20 cellular contexts compared by ENCODE assay signal in genomic region chrX:88378406-88378805, GRCh38.
DNase-seq lines count a peak whose midpoint lies in the region; ATAC-seq, FAIRE-seq and TF ChIP-seq lines count a peak whose summit lies in the region.
"Had no signal": no experiment of that assay in that cellular context is flagged by ENCODE, and none has a peak within 500 bp of the region (broad histone marks: within the 10 kb centered on the region; RNA-seq: fewer than 3 reads in every experiment).

No MANE protein-coding gene starts in this region.

- no peak overlapping the region for H2BK15ac ChIP-seq in IMR-90 (ENCODE audit: low read depth, low read length)

- no peak overlapping the region for H2AFZ ChIP-seq in IMR-90 (replicated peaks; ENCODE audit: low read length, poor library complexity)
- H2AFZ ChIP-seq in endothelial cell of umbilical vein (ENCODE audit: low read depth, low read length): no peak overlapping the region

- no peak overlapping the region for H4K5ac ChIP-seq in IMR-90 (ENCODE audit: low read depth, low read length)

- no peak overlapping the region for H3K4ac ChIP-seq in IMR-90 (ENCODE audit: low read depth, low read length)

- H3K79me1 ChIP-seq in IMR-90 (ENCODE audit: low read depth in 1 of 2, low read length in 2 of 2): no peaks in the 10 kb centered on the region

- TF ChIP-seq EP300 in A549 (IDR thresholded peaks at IDR 0.05): no peak

- H2AK5ac ChIP-seq in IMR-90 (ENCODE audit: low read depth, low read length): no peak overlapping the region

- H3K4me3 ChIP-seq in A549 (no peak overlapping the region), IMR-90 (ENCODE audit: insufficient read depth, low read depth, low read length) (no peak overlapping the region), endothelial cell of umbilical vein (replicated peaks in 1 of 3; ENCODE audit: insufficient read depth in 1 of 3, low read depth in 1 of 3, low read length in 3 of 3) (no peak overlapping the region), pancreas (no peak overlapping the region), psoas muscle (no peak overlapping the region)
- H3K4me3 ChIP-seq: HAP-1 had no signal

- no peak for FAIRE-seq in A549 (lab: Jason Lieb, UNC)
- FAIRE-seq in endothelial cell of umbilical vein (lab: Jason Lieb, UNC): peak; percentile 35
- FAIRE-seq in pancreas (lab: Jason Lieb, UNC): peak; percentile 51
- FAIRE-seq: G401.6, GM12892, H54 had no signal

- H3K4me2 ChIP-seq in A549 (no peak overlapping the region), IMR-90 (ENCODE audit: low read depth, low read length) (no peak overlapping the region), endothelial cell of umbilical vein (ENCODE audit: insufficient read depth, low read length) (no peak overlapping the region)

- TF ChIP-seq POLR2A in A549 (IDR thresholded peaks at IDR 0.05; ENCODE audit: low read length): no peak
- TF ChIP-seq POLR2A in IMR-90 (IDR thresholded peaks at IDR 0.05; ENCODE audit: low read depth, low read length): no peak
- TF ChIP-seq POLR2A in endothelial cell of umbilical vein (IDR thresholded peaks at IDR 0.05; ENCODE audit: low read depth, low read length): no peak

- BruUV-seq in IMR-90 (replicated peaks; lab: Mats Ljungman, UMichigan): no TSS peak
- BruUV-seq in endothelial cell of umbilical vein (replicated peaks; lab: Mats Ljungman, UMichigan): no TSS peak

- POLR2A ChIA-PET in A549 (lab: Yijun Ruan, JAX) (no interaction called here), IMR-90 (lab: Charles Lee; ENCODE audit: unreplicated experiment) (no interaction called here), endothelial cell of umbilical vein (lab: Charles Lee) (no interaction called here)

- H4K20me1 ChIP-seq in IMR-90 (ENCODE audit: insufficient read depth, low read length): no peaks in the 10 kb centered on the region
- H4K20me1 ChIP-seq in endothelial cell of umbilical vein (replicated peaks; ENCODE audit: control insufficient read depth, extremely low read depth, insufficient read depth, low read length): no peaks in the 10 kb centered on the region

- H3K4me1 ChIP-seq in A549 (no peaks in the 10 kb centered on the region), IMR-90 (ENCODE audit: control insufficient read depth, insufficient read depth, low read length) (no peaks in the 10 kb centered on the region), endothelial cell of umbilical vein (ENCODE audit: control insufficient read depth, extremely low read depth, insufficient read depth, low read length) (no peaks in the 10 kb centered on the region), pancreas (no peaks in the 10 kb centered on the region), psoas muscle (no peaks in the 10 kb centered on the region)
- H3K4me1 ChIP-seq: HAP-1 had no signal

- no peak overlapping the region for H3K27ac ChIP-seq in A549
- H3K27ac ChIP-seq in IMR-90 (ENCODE audit: insufficient read depth, low read length): no peak overlapping the region
- H3K27ac ChIP-seq in endothelial cell of umbilical vein (ENCODE audit: insufficient read depth, low read depth, low read length): no peak overlapping the region
- no peak overlapping the region for H3K27ac ChIP-seq in pancreas
- no peak overlapping the region for H3K27ac ChIP-seq in psoas muscle

- no peak overlapping the region for H2AK9ac ChIP-seq in IMR-90 (replicated peaks; ENCODE audit: low read depth, low read length, poor library complexity)

- DNase-seq in A549 (ENCODE audit: low read depth in 1 of 2, low spot score in 1 of 2) (no peak), IMR-90 (no peak), endothelial cell of umbilical vein (ENCODE audit: low read depth, low spot score) (no peak), pancreas (no peak), Right ventricle myocardium superior (no peak), psoas muscle (no peak)
- no peak for DNase-seq in activated naive CD4-positive, alpha-beta T cell treated with Interleukin-2 at 50 U/mL for 16 hours
- DNase-seq: 8988T; C1 segment of cervical spinal cord; Calu3; CD4-positive, alpha-beta memory T cell; COR-L47; DMS153; DND-41; GOT3; HFFc6 had no signal

- TF ChIP-seq RAD21 in A549 (conservative IDR thresholded peaks at IDR 0.05 in 1 of 2, IDR thresholded peaks at IDR 0.05 in 1 of 2): no peak
- TF ChIP-seq RAD21 in IMR-90 (IDR thresholded peaks at IDR 0.05; ENCODE audit: low read length): no peak

- no peak for TF ChIP-seq CTCF in A549 (IDR thresholded peaks at IDR 0.05)
- no peak for TF ChIP-seq CTCF in IMR-90 (conservative IDR thresholded peaks at IDR 0.05; ENCODE audit: low read depth, low read length)
- no peak for TF ChIP-seq CTCF in endothelial cell of umbilical vein (IDR thresholded peaks at IDR 0.05; ENCODE audit: extremely low read depth in 1 of 2, insufficient read depth in 1 of 2, low read depth in 1 of 2, low read length in 2 of 2)
- no peak for TF ChIP-seq CTCF in pancreas (IDR thresholded peaks at IDR 0.05)
- TF ChIP-seq CTCF in psoas muscle (IDR thresholded peaks at IDR 0.05): no peak

- no peak for ATAC-seq in A549
- no peak for ATAC-seq in IMR-90 (ENCODE audit: low read depth)
- no peak for ATAC-seq in pancreas
- no peak for ATAC-seq in Right ventricle myocardium superior (ENCODE audit: poor library complexity)
- no peak for ATAC-seq in psoas muscle

- no peak overlapping the region for H2BK20ac ChIP-seq in IMR-90 (ENCODE audit: low read depth, low read length)

- no peak overlapping the region for H4K8ac ChIP-seq in IMR-90 (ENCODE audit: low read depth in 2 of 2, low read length in 2 of 2)

- no peak overlapping the region for H2BK120ac ChIP-seq in IMR-90 (ENCODE audit: low read depth, low read length)

- no peaks in the 10 kb centered on the region for H3K9me3 ChIP-seq in A549
- H3K9me3 ChIP-seq in IMR-90 (ENCODE audit: control insufficient read depth, insufficient read depth, low read length): no peaks in the 10 kb centered on the region
- no peaks in the 10 kb centered on the region for H3K9me3 ChIP-seq in endothelial cell of umbilical vein (replicated peaks; ENCODE audit: control insufficient read depth, insufficient read depth, low read length)
- no peaks in the 10 kb centered on the region for H3K9me3 ChIP-seq in pancreas
- no peaks in the 10 kb centered on the region for H3K9me3 ChIP-seq in psoas muscle
- H3K9me3 ChIP-seq: HAP-1 had no signal

- dilution Hi-C loops in IMR-90 (cut with HindIII; ENCODE audit: low sequenced_read_pairs, unreplicated experiment): no loop called here
- dilution Hi-C loops in endothelial cell of umbilical vein (cut with MboI; ENCODE audit: extremely low pct_ligation_motif_present, low sequenced_read_pairs): no loop called here

- no peaks in the 10 kb centered on the region for H3K79me2 ChIP-seq in endothelial cell of umbilical vein (ENCODE audit: control insufficient read depth, insufficient read depth, low read length)

- in situ Hi-C loops in IMR-90 (cut with MboI; ENCODE audit: low sequenced_read_pairs): no loop called here

- no peak overlapping the region for H2BK5ac ChIP-seq in IMR-90 (ENCODE audit: low read depth, low read length, poor library complexity, severe bottlenecking)

- no peaks in the 10 kb centered on the region for H3K9me1 ChIP-seq in IMR-90 (ENCODE audit: insufficient read depth, low read length)
- no peaks in the 10 kb centered on the region for H3K9me1 ChIP-seq in endothelial cell of umbilical vein (replicated peaks; ENCODE audit: control insufficient read depth, extremely low read depth, insufficient read depth, low read length)

- H4K91ac ChIP-seq in IMR-90 (ENCODE audit: insufficient read depth, low read depth, low read length): no peak overlapping the region

- intact Hi-C loops in IMR-90 (cut with micrococcal nuclease) (no loop called here), endothelial cell of umbilical vein (cut with micrococcal nuclease) (no loop called here), pancreas (cut with DNase I) (no loop called here), Right ventricle myocardium superior (cut with DNase I) (no loop called here), psoas muscle (cut with DNase I) (no loop called here)

- CTCF ChIA-PET in A549 (lab: Yijun Ruan, JAX) (no interaction called here), IMR-90 (lab: Yijun Ruan, JAX) (no interaction called here), endothelial cell of umbilical vein (lab: Charles Lee) (no interaction called here)

- H3K36me3 ChIP-seq in IMR-90 (ENCODE audit: control insufficient read depth, insufficient read depth, low read length): no peaks in the 10 kb centered on the region
- H3K36me3 ChIP-seq in endothelial cell of umbilical vein (ENCODE audit: control insufficient read depth in 2 of 2, extremely low read depth in 1 of 2, insufficient read depth in 2 of 2, low read length in 2 of 2): no peaks in the 10 kb centered on the region
- no peaks in the 10 kb centered on the region for H3K36me3 ChIP-seq in pancreas
- H3K36me3 ChIP-seq in psoas muscle (ENCODE audit: insufficient read depth in 1 of 2, low read depth in 1 of 2): no peaks in the 10 kb centered on the region
- H3K36me3 ChIP-seq: HAP-1 had no signal

- H3K56ac ChIP-seq in IMR-90 (ENCODE audit: extremely low read depth, insufficient read depth, low read length): no peak overlapping the region

- H3K27me3 ChIP-seq in IMR-90 (ENCODE audit: control insufficient read depth, insufficient read depth, low read length) (no peaks in the 10 kb centered on the region), endothelial cell of umbilical vein (ENCODE audit: control insufficient read depth in 2 of 2, insufficient read depth in 2 of 2, low read length in 2 of 2) (no peaks in the 10 kb centered on the region), pancreas (peaks cover 0 to 9% (median 2%) of the 10 kb centered on the region in 4 donors), psoas muscle (ENCODE audit: insufficient read depth in 3 of 3, low read length in 2 of 3) (peaks cover 0 to 8% (median 0%) of the 10 kb centered on the region in 3 donors)

- no peak overlapping the region for H3K18ac ChIP-seq in IMR-90 (ENCODE audit: low read depth, low read length)

- H3K9ac ChIP-seq in IMR-90 (ENCODE audit: low read depth, low read length) (no peak overlapping the region), endothelial cell of umbilical vein (replicated peaks; ENCODE audit: extremely low read depth, insufficient read depth, low read length) (no peak overlapping the region)

- H3K14ac ChIP-seq in IMR-90 (replicated peaks; ENCODE audit: low read depth, low read length): no peak overlapping the region

- H3K23ac ChIP-seq in IMR-90 (ENCODE audit: low read depth, low read length): no peak overlapping the region

TF ChIP-seq in A549, 52 proteins besides CTCF, POLR2A, EP300 and RAD21 (continues in another document):
- TF ChIP-seq RARB (CRISPR knock-in tag; IDR thresholded peaks at IDR 0.05): no peak
- no peak for TF ChIP-seq HOXB5 (CRISPR knock-in tag; IDR thresholded peaks at IDR 0.05)
- TF ChIP-seq MAFK (IDR thresholded peaks at IDR 0.05; ENCODE audit: partially characterized antibody): peak; percentile 24

TF ChIP-seq in IMR-90, 13 proteins besides CTCF, POLR2A, EP300 and RAD21:
- TF ChIP-seq CEBPB (IDR thresholded peaks at IDR 0.05; ENCODE audit: low read depth, low read length) (no peak), MAFK (IDR thresholded peaks at IDR 0.05; ENCODE audit: low read depth, low read length) (peak; percentile 50)

TF ChIP-seq in endothelial cell of umbilical vein, 7 proteins besides CTCF, POLR2A, EP300 and RAD21 (continues in another document):
- no peak for TF ChIP-seq GATA2 (IDR thresholded peaks at IDR 0.05; ENCODE audit: insufficient read depth, insufficient read length, low read depth, low read length)
- no peak for TF ChIP-seq POLR2AphosphoS5 (IDR thresholded peaks at IDR 0.05; ENCODE audit: insufficient read depth, low read depth, low read length)
- no peak for TF ChIP-seq EZH2 (IDR thresholded peaks at IDR 0.05; ENCODE audit: borderline replicate concordance, low read depth, low read length, severe bottlenecking)
